ENCODE assay signal across 8 cellular contexts in genomic region chr10:132447446-132448247, GRCh38. TPM values are rescaled to one million over a fixed set of nuclear protein-coding genes. Genes with fewer than 3 reads are reported as not detected.
DNase-seq lines count a peak whose midpoint lies in the region; ATAC-seq and TF ChIP-seq lines count a peak whose summit lies in the region.

No MANE protein-coding gene starts in this region.

- H3K27me3 ChIP-seq in Peyer's patch (no peaks in the 10 kb centered on the region), ascending aorta (no peaks in the 10 kb centered on the region)

- TF ChIP-seq POLR2A in Peyer's patch (IDR thresholded peaks at IDR 0.05) = no peak

- no peak for TF ChIP-seq CTCF in Peyer's patch (IDR thresholded peaks at IDR 0.05)
- TF ChIP-seq CTCF in ascending aorta (IDR thresholded peaks at IDR 0.05) = no peak

- DNase-seq in GF-D8 (lab: John Stamatoyannopoulos, UW) (peak; percentile 75), Peyer's patch (peak; percentile 69 to 86 (median 75)), activated gamma-delta T cell (lab: John Stamatoyannopoulos, UW) (peak; percentile 76), iris pigment epithelial cell (ENCODE audit: low read depth) (peak; percentile 89), ascending aorta (ENCODE audit: low spot score in 2 of 2) (no peak), SHP77 (lab: John Stamatoyannopoulos, UW) (no peak)
- DNase-seq in stimulated activated CD4-positive, alpha-beta T cell treated with anti-CD3 and anti-CD28 coated beads, TNF-alpha, amount 100 ng/mL, for 1 hour (ENCODE audit: low read depth in 3 of 3, low spot score in 1 of 3) = peak in 2 of 3 donors; percentile 36 to 48

- intact Hi-C loops in ascending aorta (cut with DNase I) = no loop called here

- H3K4me3 ChIP-seq in Peyer's patch = peak overlapping the region in 1 of 4 donors; percentile 11
- H3K4me3 ChIP-seq in ascending aorta = no peak overlapping the region

- H3K4me1 ChIP-seq in Peyer's patch = peaks cover 16 to 32% (median 27%) of the 10 kb centered on the region in 4 donors
- peaks cover 0 to 3% of the 10 kb centered on the region in 2 donors for H3K4me1 ChIP-seq in ascending aorta

- peak overlapping the region; percentile 80 to 91 (median 88) for H3K27ac ChIP-seq in Peyer's patch
- H3K27ac ChIP-seq in ascending aorta = peak overlapping the region in 1 of 2 donors; percentile 45

- no peaks in the 10 kb centered on the region for H3K9me3 ChIP-seq in Peyer's patch
- no peaks in the 10 kb centered on the region for H3K9me3 ChIP-seq in ascending aorta

- ATAC-seq in GM18867 (IDR thresholded peaks at IDR 0.05; ENCODE audit: unreplicated experiment) = no peak

- H3K36me3 ChIP-seq in Peyer's patch = no peaks in the 10 kb centered on the region
- no peaks in the 10 kb centered on the region for H3K36me3 ChIP-seq in ascending aorta

RNA-seq across cellular contexts. Expression of gene PWWP2B, which starts 50.6 kb away (rescaled TPM):
- total RNA-seq in Peyer's patch (10 to 100 TPM; 11.4 to 19.2 (median 15.1) TPM), ascending aorta (24.4 TPM)

Comparison
In these comparisons a context has a peak if more than half of its experiments do, and no peak if none do; other contexts are left out.
1. DNase-seq: peak in GF-D8 (single experiment), Peyer's patch (3 of 3), activated gamma-delta T cell (single experiment), iris pigment epithelial cell (single experiment) and stimulated activated CD4-positive, alpha-beta T cell treated with anti-CD3 and anti-CD28 coated beads, TNF-alpha, amount 100 ng/mL, for 1 hour (2 of 3); none in ascending aorta (0 of 2) and SHP77 (0 of 2).